ENCODE assay signal across 1 cellular context in genomic region chr17:45345246-45345553, GRCh38.
TF ChIP-seq lines count a peak whose summit lies in the region.

No MANE protein-coding gene starts in this region.

TF ChIP-seq in H1, 55 proteins besides CTCF, POLR2A, EP300 and RAD21:
- TF ChIP-seq BRCA1 (IDR thresholded peaks at IDR 0.05; ENCODE audit: low read depth, low read length) (no peak), SIX5 (IDR thresholded peaks at IDR 0.05; ENCODE audit: low read depth, low read length) (no peak), NRF1 (IDR thresholded peaks at IDR 0.05; ENCODE audit: low read depth, low read length) (no peak)
